ENCODE assay signal across 8 cellular contexts in the genomic region with DNA sequence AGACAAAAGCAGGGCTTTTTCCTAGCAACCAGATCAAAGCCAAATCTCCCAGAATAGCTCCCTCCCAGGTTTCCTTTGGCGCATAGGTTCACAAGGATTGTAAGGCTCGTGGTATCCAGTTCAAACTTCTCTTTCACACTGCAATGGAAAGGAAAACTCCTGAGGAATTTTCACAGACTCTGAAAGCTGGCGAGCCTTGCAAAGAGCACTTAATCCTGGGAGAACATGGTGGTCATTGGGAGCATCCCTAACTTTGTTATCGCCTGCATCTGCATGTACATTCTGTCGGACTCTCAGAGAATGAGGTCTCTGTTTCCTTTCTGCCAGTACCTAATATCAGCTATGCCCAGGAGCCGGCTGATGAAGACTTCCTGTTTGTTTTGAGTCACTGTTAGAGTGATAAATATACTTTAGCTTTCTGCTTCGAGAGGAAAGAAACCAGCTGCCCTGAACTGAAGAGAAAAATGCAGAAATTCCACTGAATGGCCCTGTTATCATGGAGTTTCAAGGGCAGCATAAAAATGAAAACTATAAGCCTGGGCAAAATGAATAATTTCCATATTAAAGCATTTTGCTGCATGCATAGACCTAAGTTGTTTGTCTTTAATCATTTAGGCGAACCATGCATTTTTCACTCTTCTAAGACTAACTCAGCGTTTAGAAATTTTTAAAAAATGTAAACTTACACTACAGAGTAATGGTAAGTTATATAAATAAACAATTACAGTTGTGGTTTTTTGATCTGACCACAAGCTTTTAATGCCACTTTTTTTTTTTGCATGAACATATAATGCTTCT.
DNase-seq lines count a peak whose midpoint lies in the region; ATAC-seq and TF ChIP-seq lines count a peak whose summit lies in the region.

No MANE protein-coding gene starts in this region.

- H3K4me3 Mint-ChIP-seq in stimulated activated memory B cell treated with anti-CD40 and anti-IgM and Interleukin-4, amounts not matched to agents 10 μg/mL and 1 μg/mL and 100 μg/mL, for 72 hours: peak overlapping the region; percentile 31
- H3K4me3 Mint-ChIP-seq in activated T-cell treated with anti-CD3 and anti-CD28 coated beads, Interleukin-2, amount 50 U/mL, for 24 hours: no peak overlapping the region

- no peaks in the 10 kb centered on the region for H3K36me3 ChIP-seq in ACC112 (ENCODE audit: insufficient read depth, low read length)

- ATAC-seq in GM19025 (IDR thresholded peaks at IDR 0.05; ENCODE audit: low read depth, unreplicated experiment) (peak; percentile 87), HG03139 (IDR thresholded peaks at IDR 0.05; ENCODE audit: unreplicated experiment) (peak; percentile 80)
- ATAC-seq in stimulated activated memory B cell treated with anti-CD40 and anti-IgM and Interleukin-4, amounts not matched to agents 10 μg/mL and 1 μg/mL and 100 μg/mL, for 72 hours: peak; percentile 87

- DNase-seq in RPMI7951 (ENCODE audit: low read depth) (peak; percentile 69), foreskin fibroblast (peak; percentile 30 to 58), NCI-H146 treated with DMSO at 0.1 percent for 48 hours (lab: John Stamatoyannopoulos, UW; ENCODE audit: unreplicated experiment) (no peak)
- DNase-seq in activated T-cell treated with anti-CD3 and anti-CD28 coated beads, Interleukin-2, amount 50 U/mL, for 24 hours: no peak

- no peaks in the 10 kb centered on the region for H3K27me3 Mint-ChIP-seq in stimulated activated memory B cell treated with anti-CD40 and anti-IgM and Interleukin-4, amounts not matched to agents 10 μg/mL and 1 μg/mL and 100 μg/mL, for 72 hours
- peaks cover 22% of the 10 kb centered on the region for H3K27me3 Mint-ChIP-seq in activated T-cell treated with anti-CD3 and anti-CD28 coated beads, Interleukin-2, amount 50 U/mL, for 24 hours

- no peak overlapping the region for H3K27ac Mint-ChIP-seq in stimulated activated memory B cell treated with anti-CD40 and anti-IgM and Interleukin-4, amounts not matched to agents 10 μg/mL and 1 μg/mL and 100 μg/mL, for 72 hours
- no peak overlapping the region for H3K27ac Mint-ChIP-seq in activated T-cell treated with anti-CD3 and anti-CD28 coated beads, Interleukin-2, amount 50 U/mL, for 24 hours

- H3K4me3 ChIP-seq in ACC112 (ENCODE audit: low read depth, low read length): peak overlapping the region; percentile 11; the same call in 1 of the 2 replicates
- H3K4me3 ChIP-seq in foreskin fibroblast (ENCODE audit: low read depth in 1 of 2, low read length in 2 of 2): no peak overlapping the region

- peak overlapping the region; percentile 61 for H2AFZ ChIP-seq in ACC112 (ENCODE audit: low read length, unreplicated experiment)

- TF ChIP-seq CTCF in foreskin fibroblast (IDR thresholded peaks at IDR 0.05; ENCODE audit: low read depth, low read length): no peak

- peaks cover 15% of the 10 kb centered on the region for H3K4me1 ChIP-seq in ACC112 (ENCODE audit: control insufficient read depth, insufficient read depth, low read length, unreplicated experiment)

- H3K36me3 Mint-ChIP-seq in stimulated activated memory B cell treated with anti-CD40 and anti-IgM and Interleukin-4, amounts not matched to agents 10 μg/mL and 1 μg/mL and 100 μg/mL, for 72 hours: no peaks in the 10 kb centered on the region
- no peaks in the 10 kb centered on the region for H3K36me3 Mint-ChIP-seq in activated T-cell treated with anti-CD3 and anti-CD28 coated beads, Interleukin-2, amount 50 U/mL, for 24 hours (ENCODE audit: low read depth)

- H3K27ac ChIP-seq in ACC112 (ENCODE audit: low read depth, low read length): no peak overlapping the region

- H3K9me3 Mint-ChIP-seq in stimulated activated memory B cell treated with anti-CD40 and anti-IgM and Interleukin-4, amounts not matched to agents 10 μg/mL and 1 μg/mL and 100 μg/mL, for 72 hours: peaks cover 3% of the 10 kb centered on the region
- no peaks in the 10 kb centered on the region for H3K9me3 Mint-ChIP-seq in activated T-cell treated with anti-CD3 and anti-CD28 coated beads, Interleukin-2, amount 50 U/mL, for 24 hours

- no peaks in the 10 kb centered on the region for H3K27me3 ChIP-seq in ACC112 (ENCODE audit: insufficient read depth, low read length)

- no peaks in the 10 kb centered on the region for H3K79me2 ChIP-seq in ACC112 (ENCODE audit: control insufficient read depth, insufficient read depth, low read length, unreplicated experiment)

- H3K4me1 Mint-ChIP-seq in stimulated activated memory B cell treated with anti-CD40 and anti-IgM and Interleukin-4, amounts not matched to agents 10 μg/mL and 1 μg/mL and 100 μg/mL, for 72 hours: peaks cover 19% of the 10 kb centered on the region
- peaks cover 6% of the 10 kb centered on the region for H3K4me1 Mint-ChIP-seq in activated T-cell treated with anti-CD3 and anti-CD28 coated beads, Interleukin-2, amount 50 U/mL, for 24 hours (ENCODE audit: low read depth)

Comparison
In these comparisons a context has a peak if more than half of its experiments do, and no peak if none do; other contexts are left out.
1. DNase-seq: peak in RPMI7951 (single experiment) and foreskin fibroblast (2 of 2); none in activated T-cell treated with anti-CD3 and anti-CD28 coated beads, Interleukin-2, amount 50 U/mL, for 24 hours (single experiment) and NCI-H146 treated with DMSO at 0.1 percent for 48 hours (single experiment).
2. Peak in every context shown above with its lines, with median percentiles within 50 percentile points of each other: ATAC-seq.